19 cellular contexts compared by ENCODE assay signal in the genomic region with DNA sequence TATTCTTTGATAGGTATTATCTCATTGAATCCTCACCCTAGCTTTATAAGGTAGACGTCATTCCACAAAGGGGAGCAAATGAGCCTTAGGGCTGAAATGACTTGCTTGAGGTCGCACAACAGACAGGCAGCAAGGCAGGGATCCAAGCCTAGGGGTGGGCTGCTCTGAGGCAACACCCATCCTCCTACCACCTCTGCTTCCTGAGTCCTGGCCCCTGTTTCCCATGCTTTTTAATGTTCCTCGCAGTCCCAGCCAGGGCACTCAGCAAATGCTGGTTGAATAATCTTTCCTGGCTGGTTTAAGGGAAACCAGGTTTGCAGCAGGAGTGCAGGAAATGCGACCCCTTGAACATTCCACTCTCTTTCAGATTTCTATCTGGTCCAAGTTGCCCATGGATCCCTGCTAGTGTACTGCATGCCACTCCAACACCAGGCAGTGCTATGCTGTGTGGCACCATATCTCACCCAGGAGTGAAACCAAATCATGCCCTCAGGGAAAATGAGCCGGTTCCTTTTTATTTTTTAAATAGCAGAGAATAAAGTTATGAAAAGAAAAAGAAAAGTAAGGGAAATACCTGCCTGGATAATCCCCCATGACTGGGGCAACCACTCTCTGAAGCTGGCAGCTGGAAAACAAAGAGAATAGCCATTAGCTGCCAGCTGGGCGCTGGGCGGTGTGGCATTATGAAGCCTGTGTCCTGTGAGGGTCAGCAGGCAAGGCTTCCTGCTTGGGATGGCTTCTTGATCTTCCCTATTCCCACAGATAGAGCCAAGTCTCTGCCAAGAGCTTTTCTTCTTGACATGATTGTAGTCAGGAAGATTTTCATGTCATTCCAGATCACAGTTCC. TPM values are rescaled to one million over a fixed set of nuclear protein-coding genes. Genes with fewer than 3 reads are reported as not detected.
DNase-seq lines count a peak whose midpoint lies in the region; ATAC-seq and TF ChIP-seq lines count a peak whose summit lies in the region.
"Had no signal": no experiment of that assay in that cellular context is flagged by ENCODE, and none has a peak within 500 bp of the region (broad histone marks: within the 10 kb centered on the region; RNA-seq: fewer than 3 reads in every experiment).

No MANE protein-coding gene starts in this region.

- 78 to 79% methylated on average over 2 to 7 of the region's 7 CpGs for WGBS in transverse colon (ENCODE audit: low coverage in 1 of 2), 2 donors
- WGBS in aorta, 2 donors: 41 to 48% methylated on average over 7 of the region's 7 CpGs

- in situ Hi-C loops in SK-MEL-5 (cut with HindIII; ENCODE audit: low pct_unique_long_range_greater_than_20kb, low sequenced_read_pairs): no loop called here
- in situ Hi-C loops in transverse colon (cut with MboI; ENCODE audit: low pct_ligation_motif_present in 1 of 4, low pct_unique_long_range_greater_than_20kb in 1 of 4, low sequenced_read_pairs in 3 of 4): no loop called here

- ATAC-seq in aorta (ENCODE audit: low FRiP score) (no peak), HG02623 (IDR thresholded peaks at IDR 0.05; ENCODE audit: unreplicated experiment) (no peak)
- ATAC-seq: activated CD4-positive, alpha-beta T cell treated with anti-CD3 and anti-CD28 coated beads for 36 hours; mucosa of descending colon; psoas muscle had no signal

- peak overlapping the region; percentile 2 for H3K27ac ChIP-seq in left ventricle myocardium inferior (replicated peaks)
- peak overlapping the region; percentile 9 to 53 (median 24) for H3K27ac ChIP-seq in transverse colon
- peak overlapping the region in 1 of 2 donors; percentile 58 for H3K27ac ChIP-seq in aorta (ENCODE audit: low read depth in 1 of 2, low read length in 2 of 2)
- H3K27ac ChIP-seq: C4-2B, psoas muscle had no signal

- H3K9me3 ChIP-seq in left ventricle myocardium inferior (replicated peaks): no peaks in the 10 kb centered on the region
- no peaks in the 10 kb centered on the region for H3K9me3 ChIP-seq in transverse colon
- no peaks in the 10 kb centered on the region for H3K9me3 ChIP-seq in aorta (ENCODE audit: control insufficient read depth, low read length)
- H3K9me3 ChIP-seq: mucosa of descending colon, psoas muscle, stomach had no signal

- TF ChIP-seq EP300 in transverse colon (IDR thresholded peaks at IDR 0.05; ENCODE audit: low read depth): no peak

- peaks cover 68% of the 10 kb centered on the region for H3K4me1 ChIP-seq in left ventricle myocardium inferior
- peaks cover 33 to 88% (median 61%) of the 10 kb centered on the region in 4 donors for H3K4me1 ChIP-seq in transverse colon
- H3K4me1 ChIP-seq in aorta (ENCODE audit: control insufficient read depth in 1 of 2, insufficient read depth in 2 of 2, low read length in 2 of 2): peaks cover 3 to 9% of the 10 kb centered on the region in 2 donors
- H3K4me1 ChIP-seq: psoas muscle had no signal

- TF ChIP-seq CTCF in left ventricle myocardium inferior (IDR thresholded peaks at IDR 0.05; ENCODE audit: borderline replicate concordance) (no peak), transverse colon (IDR thresholded peaks at IDR 0.05) (no peak)

- H3K27me3 ChIP-seq in left ventricle myocardium inferior (ENCODE audit: low read depth): no peaks in the 10 kb centered on the region
- no peaks in the 10 kb centered on the region for H3K27me3 ChIP-seq in transverse colon
- no peaks in the 10 kb centered on the region for H3K27me3 ChIP-seq in aorta (ENCODE audit: control insufficient read depth in 1 of 2, insufficient read depth in 2 of 2, low read length in 1 of 2)
- H3K27me3 ChIP-seq: stomach had no signal

- TF ChIP-seq POLR2A in transverse colon (IDR thresholded peaks at IDR 0.05): no peak

- H3K4me3 ChIP-seq in left ventricle myocardium inferior: no peak overlapping the region
- no peak overlapping the region for H3K4me3 ChIP-seq in transverse colon
- no peak overlapping the region for H3K4me3 ChIP-seq in aorta (ENCODE audit: low read length in 2 of 2)
- H3K4me3 ChIP-seq: mucosa of descending colon, psoas muscle, stomach had no signal

- DNase-seq in activated effector memory CD4-positive, alpha-beta T cell treated with anti-CD3 and anti-CD28 coated beads, Interleukin-2, amount 50 U/mL, for 16 hours: peak; percentile 53
- DNase-seq in activated effector memory CD4-positive, alpha-beta T cell treated with Interleukin-2 at 50 U/mL for 16 hours: no peak
- DNase-seq in SK-MEL-5 (ENCODE audit: low read depth, low spot score): peak; percentile 45
- DNase-seq in left ventricle myocardium inferior: no peak
- no peak for DNase-seq in transverse colon
- no peak for DNase-seq in aorta
- DNase-seq in SHP77 treated with DMSO at 0.1 percent for 48 hours (lab: John Stamatoyannopoulos, UW): no peak
- DNase-seq: activated CD4-positive, alpha-beta T cell treated with anti-CD3 and anti-CD28 coated beads for 36 hours; activated CD8-positive, alpha-beta memory T cell treated with anti-CD3 and anti-CD28 coated beads, Interleukin-2, amount 50 U/mL, for 48 hours; activated gamma-delta T cell; effector CD8-positive, alpha-beta T cell; mucosa of descending colon; NCI-H1105 treated with DMSO at 0.1 percent for 48 hours; NCI-H2081 treated with DMSO at 0.1 percent for 48 hours; psoas muscle; stimulated activated CD4-positive, alpha-beta T cell treated with anti-CD3 and anti-CD28 coated beads, Interleukin-4, amount 100 ng/mL, for 24 hours; stomach had no signal

- intact Hi-C loops in left ventricle myocardium inferior (cut with micrococcal nuclease): no loop called here
- intact Hi-C loops in transverse colon (cut with DNase I; ENCODE audit: low total_unique reads): no loop called here
- intact Hi-C loops in aorta (cut with DNase I): no loop called here

- H3K36me3 ChIP-seq in left ventricle myocardium inferior: no peaks in the 10 kb centered on the region
- no peaks in the 10 kb centered on the region for H3K36me3 ChIP-seq in transverse colon
- H3K36me3 ChIP-seq in aorta (ENCODE audit: control insufficient read depth in 1 of 2, insufficient read depth in 2 of 2, low read length in 1 of 2): peaks cover 0 to 2% of the 10 kb centered on the region in 2 donors
- H3K36me3 ChIP-seq: stomach had no signal

RNA-seq across cellular contexts. Expression of gene MICAL2, which starts 21.8 kb away (rescaled TPM):
- 1.2 and 2.3 TPM in 2 replicates for total RNA-seq in SK-MEL-5 (2014; rRNA removed; shearing (Covaris generic))
- 2.4 and 3.3 TPM in 2 replicates for polyA plus RNA-seq in SK-MEL-5 (2015; cell fraction: cytosol; rRNA removed)
- polyA plus RNA-seq in SK-MEL-5 (2015; cell fraction: nucleus; rRNA removed): 0.72 and 1.1 TPM in 2 replicates
- total RNA-seq in left ventricle myocardium inferior (85.0 TPM), transverse colon (100 to 1,000 TPM; 309 to 483 (median 316) TPM), aorta (100 to 1,000 TPM; 315 to 605 TPM)
- 100 to 1,000 TPM in 1 of 2 donors, 10 to 100 TPM in 1; 87.7 to 245 TPM for polyA plus RNA-seq in aorta

Comparison
In these comparisons a context has a peak if more than half of its experiments do, and no peak if none do; other contexts are left out.
1. DNase-seq: peak in activated effector memory CD4-positive, alpha-beta T cell treated with anti-CD3 and anti-CD28 coated beads, Interleukin-2, amount 50 U/mL, for 16 hours (single experiment) and SK-MEL-5 (single experiment); none in activated effector memory CD4-positive, alpha-beta T cell treated with Interleukin-2 at 50 U/mL for 16 hours (single experiment), left ventricle myocardium inferior (single experiment), transverse colon (single experiment), aorta (0 of 2) and SHP77 treated with DMSO at 0.1 percent for 48 hours (single experiment).
2. RNA of gene MICAL2, which starts 21.8 kb away (total RNA-seq): 315 to 605 TPM in aorta, 309 to 483 TPM in transverse colon and 85.0 TPM in left ventricle myocardium inferior (single experiment); 1.2 to 2.3 TPM in SK-MEL-5; every median in the first group is over 10 times any median in the second.